22 cellular contexts compared by ENCODE assay signal in genomic region chr4:113586072-113586471, GRCh38.
A peak's percentile ranks its signal among the peaks of the same experiment; 100 is the strongest.
DNase-seq lines count a peak whose midpoint lies in the region; ATAC-seq, FAIRE-seq and TF ChIP-seq lines count a peak whose summit lies in the region.
"Had no signal": no experiment of that assay in that cellular context is flagged by ENCODE, and none has a peak within 500 bp of the region (broad histone marks: within the 10 kb centered on the region; RNA-seq: fewer than 3 reads in every experiment).

No MANE protein-coding gene starts in this region.

- peak overlapping the region; percentile 29 for H3K4me2 ChIP-seq in Karpas-422 (ENCODE audit: low read depth, low read length, poor library complexity, severe bottlenecking)
- no peak overlapping the region for H3K4me2 ChIP-seq in mesendoderm (ENCODE audit: low read length)

- no peak overlapping the region for H4K5ac ChIP-seq in mesendoderm (ENCODE audit: low read length)

- no peak overlapping the region for H2BK5ac ChIP-seq in mesendoderm (ENCODE audit: low read length)

- peaks cover 97% of the 10 kb centered on the region for H3K4me1 ChIP-seq in Karpas-422 (ENCODE audit: low read length)
- peaks cover 9% of the 10 kb centered on the region for H3K4me1 ChIP-seq in mesendoderm (ENCODE audit: control insufficient read depth, low read depth, low read length)
- H3K4me1 ChIP-seq in foreskin keratinocyte: no peaks in the 10 kb centered on the region

- H2BK15ac ChIP-seq in mesendoderm (replicated peaks; ENCODE audit: low read depth): peak overlapping the region; percentile 57

- H3K27me3 ChIP-seq in Karpas-422 (ENCODE audit: low read length) (no peaks in the 10 kb centered on the region), mesendoderm (ENCODE audit: insufficient read depth, low read length, poor library complexity) (no peaks in the 10 kb centered on the region), foreskin keratinocyte (no peaks in the 10 kb centered on the region)
- H3K27me3 ChIP-seq: upper lobe of right lung had no signal

- peak overlapping the region; percentile 45 for H2BK120ac ChIP-seq in mesendoderm (ENCODE audit: low read depth, low read length)

- H3K79me1 ChIP-seq in mesendoderm (ENCODE audit: low read length): no peaks in the 10 kb centered on the region

- no peak overlapping the region for H3K4ac ChIP-seq in mesendoderm (ENCODE audit: low read depth, low read length)

- no peak for ATAC-seq in activated naive CD8-positive, alpha-beta T cell treated with anti-CD3 and anti-CD28 coated beads, Interleukin-2, amount 50 U/mL, for 24 hours
- ATAC-seq in foreskin keratinocyte: no peak
- no peak for ATAC-seq in GM19324 (IDR thresholded peaks at IDR 0.05; ENCODE audit: low FRiP score, unreplicated experiment)
- ATAC-seq: naive thymus-derived CD8-positive, alpha-beta T cell; upper lobe of right lung had no signal

- H4K8ac ChIP-seq in mesendoderm (ENCODE audit: low read depth, low read length): no peak overlapping the region

- H3K27me3 Mint-ChIP-seq in activated naive CD8-positive, alpha-beta T cell treated with anti-CD3 and anti-CD28 coated beads, Interleukin-2, amount 50 U/mL, for 24 hours: no peaks in the 10 kb centered on the region
- H3K27me3 Mint-ChIP-seq: activated CD4-positive, alpha-beta T cell treated with anti-CD3 and anti-CD28 coated beads, Interleukin-2, amount 10 ng/mL, durations not matched to agents 7 days and 5 days; naive thymus-derived CD8-positive, alpha-beta T cell; stimulated activated naive CD8-positive, alpha-beta T cell treated with anti-CD3 and anti-CD28 coated beads, Interleukin-15, Interleukin-2, amounts not matched to agents 100 ng/mL and 50 ng/mL, for 24 hours had no signal

- H3K23ac ChIP-seq in mesendoderm (ENCODE audit: low read length): no peak overlapping the region

- H2AK5ac ChIP-seq in mesendoderm (ENCODE audit: low read length): no peak overlapping the region

- no peak overlapping the region for H3K4me3 ChIP-seq in Karpas-422 (ENCODE audit: low read length)
- no peak overlapping the region for H3K4me3 ChIP-seq in mesendoderm (ENCODE audit: low read length)
- H3K4me3 ChIP-seq: upper lobe of right lung had no signal

- H3K4me3 Mint-ChIP-seq in activated naive CD8-positive, alpha-beta T cell treated with anti-CD3 and anti-CD28 coated beads, Interleukin-2, amount 50 U/mL, for 24 hours: no peak overlapping the region
- H3K4me3 Mint-ChIP-seq: activated CD4-positive, alpha-beta T cell treated with anti-CD3 and anti-CD28 coated beads, Interleukin-2, amount 10 ng/mL, durations not matched to agents 7 days and 5 days; naive thymus-derived CD8-positive, alpha-beta T cell; stimulated activated naive CD8-positive, alpha-beta T cell treated with anti-CD3 and anti-CD28 coated beads, Interleukin-15, Interleukin-2, amounts not matched to agents 100 ng/mL and 50 ng/mL, for 24 hours had no signal

- H3K27ac Mint-ChIP-seq in activated naive CD8-positive, alpha-beta T cell treated with anti-CD3 and anti-CD28 coated beads, Interleukin-2, amount 50 U/mL, for 24 hours: peak overlapping the region; percentile 15
- H3K27ac Mint-ChIP-seq: activated CD4-positive, alpha-beta T cell treated with anti-CD3 and anti-CD28 coated beads, Interleukin-2, amount 10 ng/mL, durations not matched to agents 7 days and 5 days; stimulated activated naive CD8-positive, alpha-beta T cell treated with anti-CD3 and anti-CD28 coated beads, Interleukin-15, Interleukin-2, amounts not matched to agents 100 ng/mL and 50 ng/mL, for 24 hours had no signal

- peak; percentile 44 for FAIRE-seq in GM19239 (lab: Jason Lieb, UNC)
- FAIRE-seq: HTR-8/SVneo, kidney had no signal

- no peak overlapping the region for H3K9ac ChIP-seq in Karpas-422 (ENCODE audit: low read length)
- no peak overlapping the region for H3K9ac ChIP-seq in mesendoderm (ENCODE audit: low read length)

- no peak overlapping the region for H2AFZ ChIP-seq in Karpas-422 (ENCODE audit: low read length)

- peaks cover 37% of the 10 kb centered on the region for H3K36me3 Mint-ChIP-seq in activated naive CD8-positive, alpha-beta T cell treated with anti-CD3 and anti-CD28 coated beads, Interleukin-2, amount 50 U/mL, for 24 hours (ENCODE audit: low read depth)

- H3K79me2 ChIP-seq in Karpas-422 (ENCODE audit: low read length) (peaks cover 94% of the 10 kb centered on the region), mesendoderm (ENCODE audit: control insufficient read depth, insufficient read depth, low read length) (no peaks in the 10 kb centered on the region)

- H3K4me1 Mint-ChIP-seq in activated naive CD8-positive, alpha-beta T cell treated with anti-CD3 and anti-CD28 coated beads, Interleukin-2, amount 50 U/mL, for 24 hours: peaks cover 18% of the 10 kb centered on the region

- H3K18ac ChIP-seq in mesendoderm (ENCODE audit: low read length): peak overlapping the region; percentile 39

- no peaks in the 10 kb centered on the region for H3K9me3 ChIP-seq in Karpas-422 (ENCODE audit: low read length)
- H3K9me3 ChIP-seq: Caco-2, upper lobe of right lung had no signal

- no peaks in the 10 kb centered on the region for H3K9me2 ChIP-seq in Karpas-422 (replicated peaks; ENCODE audit: insufficient read depth, low read length)

- H3K27ac ChIP-seq in Karpas-422 (ENCODE audit: low read length) (peak overlapping the region; percentile 89), mesendoderm (ENCODE audit: low read depth, low read length) (no peak overlapping the region), foreskin keratinocyte (no peak overlapping the region)
- H3K27ac ChIP-seq: RWPE1, upper lobe of right lung had no signal

- H3K56ac ChIP-seq in mesendoderm (ENCODE audit: low read length): no peak overlapping the region

- H3K9me3 Mint-ChIP-seq in activated naive CD8-positive, alpha-beta T cell treated with anti-CD3 and anti-CD28 coated beads, Interleukin-2, amount 50 U/mL, for 24 hours: no peaks in the 10 kb centered on the region
- H3K9me3 Mint-ChIP-seq: activated CD4-positive, alpha-beta T cell treated with anti-CD3 and anti-CD28 coated beads, Interleukin-2, amount 10 ng/mL, durations not matched to agents 7 days and 5 days had no signal

- peaks cover 4% of the 10 kb centered on the region; the same call in 1 of the 2 replicates for H3K36me3 ChIP-seq in Karpas-422 (ENCODE audit: insufficient read depth, low read length)
- H3K36me3 ChIP-seq in mesendoderm (ENCODE audit: control insufficient read depth, insufficient read depth, low read length): no peaks in the 10 kb centered on the region
- H3K36me3 ChIP-seq: upper lobe of right lung had no signal

- no peak for DNase-seq in GM19239 (ENCODE audit: insufficient read length, low spot score)
- DNase-seq in Karpas-422: no peak
- no peak for DNase-seq in activated naive CD8-positive, alpha-beta T cell treated with anti-CD3 and anti-CD28 coated beads, Interleukin-2, amount 50 U/mL, for 24 hours
- DNase-seq in mesendoderm: no peak
- no peak for DNase-seq in foreskin keratinocyte
- no peak for DNase-seq in NCI-H1436 (lab: John Stamatoyannopoulos, UW)
- DNase-seq: activated CD4-positive, alpha-beta T cell treated with anti-CD3 and anti-CD28 coated beads, Interleukin-2, amount 10 ng/mL, durations not matched to agents 7 days and 5 days; activated CD8-positive, alpha-beta memory T cell treated with anti-CD3 and anti-CD28 coated beads, Interleukin-2, amount 50 U/mL, for 48 hours; activated gamma-delta T cell treated with Interleukin-2 at 50 U/mL for 16 hours; AML-193; anterior cingulate cortex; Caco-2; GOT3; kidney; naive thymus-derived CD8-positive, alpha-beta T cell; NCI-H345; stimulated activated CD4-positive, alpha-beta T cell treated with anti-CD3 and anti-CD28 coated beads, Interleukin-2, amount 100 ng/mL, for 24 hours; upper lobe of right lung had no signal

- no peak for TF ChIP-seq CTCF in foreskin keratinocyte (conservative IDR thresholded peaks at IDR 0.05)

- H4K20me1 ChIP-seq in Karpas-422 (ENCODE audit: insufficient read depth, low read depth, low read length): no peaks in the 10 kb centered on the region
